20 cellular contexts compared by ENCODE assay signal in the genomic region with DNA sequence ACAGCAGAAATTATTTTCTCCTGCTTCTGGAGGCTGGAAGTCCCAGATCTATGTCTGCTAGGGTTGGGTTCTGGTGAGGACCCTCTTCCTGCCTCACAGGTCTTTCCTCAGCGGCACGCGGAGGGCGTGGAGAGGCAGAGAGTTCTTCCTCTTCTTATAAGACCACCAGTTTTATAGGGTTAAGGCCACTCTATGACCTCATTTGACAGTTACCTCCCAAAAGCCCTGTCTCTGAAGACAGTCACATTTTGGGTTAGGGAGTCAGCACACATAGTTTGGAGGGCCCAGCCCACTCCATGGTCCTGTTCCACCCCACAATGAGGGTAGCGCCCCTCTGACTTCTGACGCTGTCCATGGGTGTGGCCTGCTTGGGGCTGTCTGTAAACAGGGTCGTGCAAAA.
"Had no signal": no experiment of that assay in that cellular context is flagged by ENCODE, and none has a peak within 500 bp of the region (broad histone marks: within the 10 kb centered on the region; RNA-seq: fewer than 3 reads in every experiment).

No MANE protein-coding gene starts in this region.

- DNase-seq: activated CD4-positive, alpha-beta memory T cell treated with anti-CD3 and anti-CD28 coated beads for 36 hours; activated CD4-positive, alpha-beta T cell treated with anti-CD3 and anti-CD28 coated beads, Interleukin-2, amount 10 ng/mL, durations not matched to agents 7 days and 5 days; activated gamma-delta T cell; activated naive CD4-positive, alpha-beta T cell treated with anti-CD3 and anti-CD28 coated beads for 36 hours; activated T-cell treated with anti-CD3 and anti-CD28 coated beads, Interleukin-2, amount 50 U/mL, for 48 hours; amygdala; cerebellar nuclear complex; Kasumi-1; KBM-7; NCI-H1105 treated with DMSO at 0.1 percent for 48 hours; NCI-H1436 treated with DMSO at 0.1 percent for 48 hours; NCI-H187; NCI-H2081; NCI-H524; PC-3; SIG-M5; T-helper 17 cell; T-helper 9 cell had no signal

- ATAC-seq: activated T-helper 17 cell treated with anti-CD3 and anti-CD28 coated beads, Interleukin-2, amount 50 U/mL, for 72 hours; PC-3; T-helper 17 cell; WTC11 had no signal
